In genomic region chr13:66835040-66835628, GRCh38 we compare ENCODE assay signal across 9 cellular contexts.
A peak's percentile ranks its signal among the peaks of the same experiment; 100 is the strongest.
DNase-seq lines count a peak whose midpoint lies in the region; ATAC-seq and TF ChIP-seq lines count a peak whose summit lies in the region.
"Had no signal": no experiment of that assay in that cellular context is flagged by ENCODE, and none has a peak within 500 bp of the region (broad histone marks: within the 10 kb centered on the region; RNA-seq: fewer than 3 reads in every experiment).

No MANE protein-coding gene starts in this region.

- no peak overlapping the region for H3K27ac ChIP-seq in testis

- intact Hi-C loops in testis (cut with DNase I; ENCODE audit: low total_unique reads): no loop called here
- intact Hi-C loops in activated T-helper 2 cell treated with anti-CD3 and anti-CD28 coated beads, Interferon-gamma antibody, Interleukin-2, Interleukin-4, amounts not matched to agents 10 μg/mL and 5 μg/mL and 100 μg/mL, durations not matched to agents 14 hours and 24 hours and 36 hours (cut with micrococcal nuclease): no loop called here

- no peak for ATAC-seq in HG03280 (IDR thresholded peaks at IDR 0.05; ENCODE audit: unreplicated experiment)
- ATAC-seq in activated T-cell treated with anti-CD3 and anti-CD28 coated beads, Interleukin-2, amount 50 U/mL, for 4 hours: no peak
- ATAC-seq in GM19455 (IDR thresholded peaks at IDR 0.05; ENCODE audit: unreplicated experiment): no peak

- no peaks in the 10 kb centered on the region for H3K27me3 Mint-ChIP-seq in activated T-cell treated with anti-CD3 and anti-CD28 coated beads, Interleukin-2, amount 50 U/mL, for 4 hours (ENCODE audit: low read depth)
- H3K27me3 Mint-ChIP-seq in activated T-helper 2 cell treated with anti-CD3 and anti-CD28 coated beads, Interferon-gamma antibody, Interleukin-2, Interleukin-4, amounts not matched to agents 10 μg/mL and 5 μg/mL and 100 μg/mL, durations not matched to agents 14 hours and 24 hours and 36 hours (ENCODE audit: low read depth): no peaks in the 10 kb centered on the region
- H3K27me3 Mint-ChIP-seq: activated naive CD4-positive, alpha-beta T cell treated with anti-CD3 and anti-CD28 coated beads, Interleukin-2, amount 10 ng/mL, durations not matched to agents 7 days and 5 days had no signal

- DNase-seq in NCI-H2081 treated with DMSO at 0.1 percent for 48 hours (lab: John Stamatoyannopoulos, UW) (peak; percentile 74), brain pericyte (ENCODE audit: low read depth, low spot score) (peak; percentile 56), left kidney (ENCODE audit: low read depth, low spot score) (peak; percentile 92), testis (peak; percentile 58)
- DNase-seq in activated T-cell treated with anti-CD3 and anti-CD28 coated beads, Interleukin-2, amount 50 U/mL, for 4 hours: no peak
- no peak for DNase-seq in activated T-helper 2 cell treated with anti-CD3 and anti-CD28 coated beads, Interferon-gamma antibody, Interleukin-2, Interleukin-4, amounts not matched to agents 10 μg/mL and 5 μg/mL and 100 μg/mL, durations not matched to agents 14 hours and 24 hours and 36 hours (ENCODE audit: low spot score)
- DNase-seq: activated naive CD4-positive, alpha-beta T cell treated with anti-CD3 and anti-CD28 coated beads, Interleukin-2, amount 10 ng/mL, durations not matched to agents 7 days and 5 days had no signal

- no peaks in the 10 kb centered on the region for H3K9me3 ChIP-seq in testis

- no peak overlapping the region for H3K27ac Mint-ChIP-seq in activated T-helper 2 cell treated with anti-CD3 and anti-CD28 coated beads, Interferon-gamma antibody, Interleukin-2, Interleukin-4, amounts not matched to agents 10 μg/mL and 5 μg/mL and 100 μg/mL, durations not matched to agents 14 hours and 24 hours and 36 hours
- H3K27ac Mint-ChIP-seq: activated naive CD4-positive, alpha-beta T cell treated with anti-CD3 and anti-CD28 coated beads, Interleukin-2, amount 10 ng/mL, durations not matched to agents 7 days and 5 days had no signal

- no peaks in the 10 kb centered on the region for H3K36me3 Mint-ChIP-seq in activated T-cell treated with anti-CD3 and anti-CD28 coated beads, Interleukin-2, amount 50 U/mL, for 4 hours (ENCODE audit: insufficient read depth)
- H3K36me3 Mint-ChIP-seq in activated T-helper 2 cell treated with anti-CD3 and anti-CD28 coated beads, Interferon-gamma antibody, Interleukin-2, Interleukin-4, amounts not matched to agents 10 μg/mL and 5 μg/mL and 100 μg/mL, durations not matched to agents 14 hours and 24 hours and 36 hours (ENCODE audit: low read depth): no peaks in the 10 kb centered on the region
- H3K36me3 Mint-ChIP-seq: activated naive CD4-positive, alpha-beta T cell treated with anti-CD3 and anti-CD28 coated beads, Interleukin-2, amount 10 ng/mL, durations not matched to agents 7 days and 5 days had no signal

- H3K4me1 Mint-ChIP-seq in activated T-cell treated with anti-CD3 and anti-CD28 coated beads, Interleukin-2, amount 50 U/mL, for 4 hours (ENCODE audit: low read depth): no peaks in the 10 kb centered on the region
- H3K4me1 Mint-ChIP-seq in activated T-helper 2 cell treated with anti-CD3 and anti-CD28 coated beads, Interferon-gamma antibody, Interleukin-2, Interleukin-4, amounts not matched to agents 10 μg/mL and 5 μg/mL and 100 μg/mL, durations not matched to agents 14 hours and 24 hours and 36 hours (ENCODE audit: low read depth): no peaks in the 10 kb centered on the region
- H3K4me1 Mint-ChIP-seq: activated naive CD4-positive, alpha-beta T cell treated with anti-CD3 and anti-CD28 coated beads, Interleukin-2, amount 10 ng/mL, durations not matched to agents 7 days and 5 days had no signal

- no peaks in the 10 kb centered on the region for H3K36me3 ChIP-seq in testis (ENCODE audit: low read depth, missing control alignments)

- H3K27me3 ChIP-seq in testis: no peaks in the 10 kb centered on the region

- TF ChIP-seq CTCF in testis (IDR thresholded peaks at IDR 0.05): no peak

- no peak overlapping the region for H3K4me3 ChIP-seq in testis

- no peak for TF ChIP-seq POLR2A in testis (IDR thresholded peaks at IDR 0.05)

- H3K9me3 Mint-ChIP-seq in activated T-cell treated with anti-CD3 and anti-CD28 coated beads, Interleukin-2, amount 50 U/mL, for 4 hours: peaks cover 9% of the 10 kb centered on the region
- H3K9me3 Mint-ChIP-seq in activated T-helper 2 cell treated with anti-CD3 and anti-CD28 coated beads, Interferon-gamma antibody, Interleukin-2, Interleukin-4, amounts not matched to agents 10 μg/mL and 5 μg/mL and 100 μg/mL, durations not matched to agents 14 hours and 24 hours and 36 hours: no peaks in the 10 kb centered on the region
- H3K9me3 Mint-ChIP-seq: activated naive CD4-positive, alpha-beta T cell treated with anti-CD3 and anti-CD28 coated beads, Interleukin-2, amount 10 ng/mL, durations not matched to agents 7 days and 5 days had no signal

- no peaks in the 10 kb centered on the region for H3K4me1 ChIP-seq in testis

- no peak overlapping the region for H3K4me3 Mint-ChIP-seq in activated T-cell treated with anti-CD3 and anti-CD28 coated beads, Interleukin-2, amount 50 U/mL, for 4 hours
- H3K4me3 Mint-ChIP-seq in activated T-helper 2 cell treated with anti-CD3 and anti-CD28 coated beads, Interferon-gamma antibody, Interleukin-2, Interleukin-4, amounts not matched to agents 10 μg/mL and 5 μg/mL and 100 μg/mL, durations not matched to agents 14 hours and 24 hours and 36 hours (ENCODE audit: low read depth): no peak overlapping the region
- H3K4me3 Mint-ChIP-seq: activated naive CD4-positive, alpha-beta T cell treated with anti-CD3 and anti-CD28 coated beads, Interleukin-2, amount 10 ng/mL, durations not matched to agents 7 days and 5 days had no signal

- 41 to 50% methylated on average over 9 of the region's 9 CpGs for WGBS in testis, 2 donors

Comparison
In these comparisons a context has a peak if more than half of its experiments do, and no peak if none do; other contexts are left out.
1. DNase-seq: peak in NCI-H2081 treated with DMSO at 0.1 percent for 48 hours (single experiment), brain pericyte (single experiment), left kidney (single experiment) and testis (single experiment); none in activated T-cell treated with anti-CD3 and anti-CD28 coated beads, Interleukin-2, amount 50 U/mL, for 4 hours (single experiment) and activated T-helper 2 cell treated with anti-CD3 and anti-CD28 coated beads, Interferon-gamma antibody, Interleukin-2, Interleukin-4, amounts not matched to agents 10 μg/mL and 5 μg/mL and 100 μg/mL, durations not matched to agents 14 hours and 24 hours and 36 hours (single experiment).